25 cellular contexts compared by ENCODE assay signal in the genomic region with DNA sequence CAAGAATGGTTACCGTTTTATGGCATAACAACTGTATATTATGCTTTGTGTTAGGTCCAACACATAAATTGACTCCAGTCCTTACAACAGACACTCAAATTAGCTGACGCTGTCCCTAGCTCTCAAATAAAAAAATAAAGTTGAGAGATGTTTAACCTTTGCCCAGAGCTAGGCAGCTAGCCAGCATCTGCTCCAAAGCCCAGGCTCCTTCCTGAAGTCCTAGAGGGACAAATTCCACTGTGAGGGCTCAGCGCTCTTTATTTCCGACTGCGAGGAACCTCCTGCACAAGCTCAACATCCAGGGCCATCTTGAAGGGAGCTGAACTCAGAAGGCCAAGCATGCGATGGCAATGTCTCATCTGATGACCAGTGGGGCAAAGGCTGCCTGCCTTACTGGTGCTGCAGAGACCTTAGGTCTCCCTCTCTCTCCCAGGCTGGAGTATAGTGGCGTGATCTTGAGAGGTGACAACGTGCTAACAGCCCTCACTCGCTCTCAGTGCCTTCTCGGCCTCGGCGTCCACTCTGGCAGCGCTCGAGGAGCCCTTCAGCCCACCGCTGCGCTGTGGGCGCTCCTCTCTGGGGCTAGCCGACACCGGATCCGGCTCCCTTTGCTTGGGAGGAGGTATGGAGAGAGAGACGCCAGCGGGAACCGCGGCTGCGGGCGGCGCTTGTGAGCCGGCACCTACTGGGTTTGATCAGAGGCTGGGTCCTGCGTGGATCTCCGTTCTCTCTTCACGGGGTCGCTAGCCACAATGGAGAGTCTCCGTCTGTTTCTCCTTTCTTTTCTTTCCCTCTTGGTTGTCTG. TPM values are rescaled to one million over a fixed set of nuclear protein-coding genes. Genes with fewer than 3 reads are reported as not detected.
A peak's percentile ranks its signal among the peaks of the same experiment; 100 is the strongest.
DNase-seq lines count a peak whose midpoint lies in the region; ATAC-seq and TF ChIP-seq lines count a peak whose summit lies in the region.
"Had no signal": no experiment of that assay in that cellular context is flagged by ENCODE, and none has a peak within 500 bp of the region (broad histone marks: within the 10 kb centered on the region; RNA-seq: fewer than 3 reads in every experiment).

No MANE protein-coding gene starts in this region.

- TF ChIP-seq CTCF in RWPE2 (IDR thresholded peaks at IDR 0.05; ENCODE audit: poor library complexity, severe bottlenecking), result no peak
- no peak for TF ChIP-seq CTCF in fibroblast of villous mesenchyme (IDR thresholded peaks at IDR 0.05; ENCODE audit: insufficient read depth, low read depth, low read length)
- TF ChIP-seq CTCF in left lung (IDR thresholded peaks at IDR 0.05), result no peak
- no peak for TF ChIP-seq CTCF in sigmoid colon (IDR thresholded peaks at IDR 0.05)
- no peak for TF ChIP-seq CTCF in HFFc6 (IDR thresholded peaks at IDR 0.05)

- H3K27ac ChIP-seq in RWPE2 (ENCODE audit: poor library complexity, severe bottlenecking) (no peak overlapping the region), left lung (no peak overlapping the region), sigmoid colon (no peak overlapping the region)
- H3K27ac ChIP-seq: ascending aorta, gastroesophageal sphincter, prostate gland, stomach had no signal

- no peaks in the 10 kb centered on the region for H3K27me3 ChIP-seq in RWPE2 (ENCODE audit: insufficient read depth, poor library complexity, severe bottlenecking)
- H3K27me3 ChIP-seq in left lung, result no peaks in the 10 kb centered on the region
- H3K27me3 ChIP-seq in sigmoid colon, result no peaks in the 10 kb centered on the region
- H3K27me3 ChIP-seq: ascending aorta, gastroesophageal sphincter, stomach had no signal

- H3K4me3 ChIP-seq in RWPE2 (ENCODE audit: severe bottlenecking), result no peak overlapping the region
- no peak overlapping the region for H3K4me3 ChIP-seq in fibroblast of villous mesenchyme (ENCODE audit: low read depth, low read length)
- H3K4me3 ChIP-seq in left lung, result no peak overlapping the region
- H3K4me3 ChIP-seq in sigmoid colon, result no peak overlapping the region
- H3K4me3 ChIP-seq: ascending aorta, gastroesophageal sphincter, prostate gland, stomach had no signal

- H3K27ac Mint-ChIP-seq in T-cell, result no peak overlapping the region
- no peak overlapping the region for H3K27ac Mint-ChIP-seq in HFFc6
- H3K27ac Mint-ChIP-seq: activated naive CD4-positive, alpha-beta T cell treated with anti-CD3 and anti-CD28 coated beads, Interleukin-2, amount 50 U/mL, for 24 hours; IgD-negative memory B cell; T-helper 2 cell treated with Interferon-gamma antibody and Interleukin-4, amounts not matched to agents 5 μg/mL and 100 μg/mL, for 36 hours had no signal

- H3K36me3 Mint-ChIP-seq in T-cell, result no peaks in the 10 kb centered on the region
- H3K36me3 Mint-ChIP-seq in HFFc6 (ENCODE audit: low read depth), result 0 out of 2 replicates have a peak, but pooled peaks cover 4% of the 10 kb centered on the region
- H3K36me3 Mint-ChIP-seq: activated naive CD4-positive, alpha-beta T cell treated with anti-CD3 and anti-CD28 coated beads, Interleukin-2, amount 50 U/mL, for 24 hours had no signal

- WGBS in sigmoid colon, 2 donors, result 65 to 86% methylated on average over 33 of the region's 33 CpGs

- no peak for TF ChIP-seq POLR2A in sigmoid colon (IDR thresholded peaks at IDR 0.05)

- no peaks in the 10 kb centered on the region for H3K4me1 Mint-ChIP-seq in T-cell
- H3K4me1 Mint-ChIP-seq in HFFc6 (ENCODE audit: low read depth), result peaks cover 21% of the 10 kb centered on the region
- H3K4me1 Mint-ChIP-seq: activated naive CD4-positive, alpha-beta T cell treated with anti-CD3 and anti-CD28 coated beads, Interleukin-2, amount 50 U/mL, for 24 hours; central memory CD8-positive, alpha-beta T cell; neural crest cell had no signal

- TF ChIP-seq EP300 in sigmoid colon (IDR thresholded peaks at IDR 0.05), result no peak

- peaks cover 3 to 8% of the 10 kb centered on the region in 2 donors for H3K27me3 Mint-ChIP-seq in T-cell
- H3K27me3 Mint-ChIP-seq in HFFc6 (ENCODE audit: insufficient read depth), result peaks cover 7% of the 10 kb centered on the region
- H3K27me3 Mint-ChIP-seq: activated naive CD4-positive, alpha-beta T cell treated with anti-CD3 and anti-CD28 coated beads, Interleukin-2, amount 50 U/mL, for 24 hours; central memory CD8-positive, alpha-beta T cell had no signal

- H3K4me3 Mint-ChIP-seq in T-cell, result no peak overlapping the region
- no peak overlapping the region for H3K4me3 Mint-ChIP-seq in HFFc6
- H3K4me3 Mint-ChIP-seq: activated naive CD4-positive, alpha-beta T cell treated with anti-CD3 and anti-CD28 coated beads, Interleukin-2, amount 50 U/mL, for 24 hours; central memory CD8-positive, alpha-beta T cell; IgD-negative memory B cell; neural crest cell; T-helper 2 cell treated with Interferon-gamma antibody and Interleukin-4, amounts not matched to agents 5 μg/mL and 100 μg/mL, for 36 hours had no signal

- CTCF ChIA-PET in T-cell (lab: Charles Lee), result interaction anchor here in 1 of 2 donors (0.6 kb wide), 1 partner anchor 1738 kb away, joined by 4 read pairs; no protein-coding TSS in a partner anchor

- H3K9me3 ChIP-seq in RWPE2 (ENCODE audit: severe bottlenecking) (no peaks in the 10 kb centered on the region), left lung (no peaks in the 10 kb centered on the region), sigmoid colon (no peaks in the 10 kb centered on the region)
- H3K9me3 ChIP-seq: ascending aorta, gastroesophageal sphincter, prostate gland, SK-N-SH, stomach had no signal

- intact Hi-C loops in left lung (cut with DNase I), result no loop called here
- intact Hi-C loops in sigmoid colon (cut with DNase I), result no loop called here

- H3K36me3 ChIP-seq in RWPE2 (ENCODE audit: low read depth) (no peaks in the 10 kb centered on the region), left lung (no peaks in the 10 kb centered on the region), sigmoid colon (no peaks in the 10 kb centered on the region)
- H3K36me3 ChIP-seq: ascending aorta, gastroesophageal sphincter, prostate gland, stomach had no signal

- H3K9me3 Mint-ChIP-seq in T-cell, result no peaks in the 10 kb centered on the region
- H3K9me3 Mint-ChIP-seq in HFFc6, result peaks cover 12% of the 10 kb centered on the region
- H3K9me3 Mint-ChIP-seq: activated naive CD4-positive, alpha-beta T cell treated with anti-CD3 and anti-CD28 coated beads, Interleukin-2, amount 50 U/mL, for 24 hours; central memory CD8-positive, alpha-beta T cell; T-helper 2 cell treated with Interferon-gamma antibody and Interleukin-4, amounts not matched to agents 5 μg/mL and 100 μg/mL, for 36 hours had no signal

- H3K4me1 ChIP-seq in RWPE2 (ENCODE audit: insufficient read depth, poor library complexity, severe bottlenecking) (peaks cover 7% of the 10 kb centered on the region), left lung (no peaks in the 10 kb centered on the region), sigmoid colon (peaks cover 0 to 8% (median 2%) of the 10 kb centered on the region in 4 donors)
- H3K4me1 ChIP-seq: prostate gland had no signal

- POLR2A ChIA-PET in T-cell (lab: Charles Lee), result no interaction called here

- ATAC-seq in RWPE2 (ENCODE audit: low read depth), result no peak
- ATAC-seq in left lung, result peak; percentile 47
- ATAC-seq in T-cell (replicated peaks in 1 of 4), result no peak
- ATAC-seq: esophagus mucosa, gastroesophageal sphincter had no signal

- DNase-seq in RWPE2 (ENCODE audit: low spot score) (peak; percentile 61), fibroblast of villous mesenchyme (ENCODE audit: low read depth) (peak; percentile 25), left lung (no peak), sigmoid colon (peak; percentile 25), T-cell (no peak), SKM-1 treated with dmso at 0.1 percent for 144 hours (lab: John Stamatoyannopoulos, UW; ENCODE audit: unreplicated experiment) (no peak), HFFc6 (no peak)
- DNase-seq in NK-92 treated with Interleukin-12 subunit alpha and Interleukin-12 subunit beta, amount 100 ng/mL, for 24 hours (lab: John Stamatoyannopoulos, UW), result no peak
- DNase-seq: C1 segment of cervical spinal cord; effector CD8-positive, alpha-beta T cell; GOT3; midbrain; NCI-H1417 treated with DMSO at 0.1 percent for 48 hours; NCI-H510A; SK-N-SH; stomach had no signal

RNA-seq across cellular contexts. Expression of gene GFOD1, which starts 24.7 kb away (rescaled TPM):
- total RNA-seq in fibroblast of villous mesenchyme (4.2 and 4.7 TPM in 2 replicates), left lung (10 to 100 TPM in 1 of 2 donors, 1 to 10 TPM in 1; 8.7 to 19.6 TPM), sigmoid colon (10 to 100 TPM; 13.3 to 18.3 (median 15.7) TPM), T-cell (1 to 10 TPM; 1.9 to 3.2 (median 2.3) TPM)
- polyA plus RNA-seq in sigmoid colon, result 1 to 10 TPM; 2.3 to 6.5 (median 3.0) TPM
- total RNA-seq in HFFc6 (2021; fragmentation: NEBNext Ultra II Directional; extraction: Animal tissue kit (Norgen Biotek cat#: 25700)), result 1 to 10 TPM; 2.3 to 4.7 (median 2.9) TPM

Comparison
In these comparisons a context has a peak if more than half of its experiments do, and no peak if none do; other contexts are left out.
1. DNase-seq: peak in RWPE2 (single experiment), fibroblast of villous mesenchyme (single experiment) and sigmoid colon (single experiment); none in left lung (0 of 2), T-cell (0 of 34), SKM-1 treated with dmso at 0.1 percent for 144 hours (single experiment), NK-92 treated with Interleukin-12 subunit alpha and Interleukin-12 subunit beta, amount 100 ng/mL, for 24 hours (single experiment) and HFFc6 (single experiment).